Comparison of ENCODE assay signal across 14 cellular contexts in genomic region chr6:138546733-138547185, GRCh38. TPM values are rescaled to one million over a fixed set of nuclear protein-coding genes. Genes with fewer than 3 reads are reported as not detected.
A peak's percentile ranks its signal among the peaks of the same experiment; 100 is the strongest.
DNase-seq lines count a peak whose midpoint lies in the region; TF ChIP-seq lines count a peak whose summit lies in the region.
"Had no signal": no experiment of that assay in that cellular context is flagged by ENCODE, and none has a peak within 500 bp of the region (broad histone marks: within the 10 kb centered on the region; RNA-seq: fewer than 3 reads in every experiment).

No MANE protein-coding gene starts in this region.

- no peak overlapping the region for H3K4me3 Mint-ChIP-seq in osteocyte (ENCODE audit: unreplicated experiment)
- H3K4me3 Mint-ChIP-seq: activated naive CD8-positive, alpha-beta T cell; stimulated activated naive B cell treated with anti-CD40 and anti-IgM and Interleukin-4, amounts not matched to agents 10 μg/mL and 1 μg/mL and 100 μg/mL, for 72 hours; T-helper 17 cell had no signal

- H3K36me3 Mint-ChIP-seq in osteocyte (ENCODE audit: unreplicated experiment), result no peaks in the 10 kb centered on the region
- H3K36me3 Mint-ChIP-seq: activated naive CD8-positive, alpha-beta T cell; stimulated activated naive B cell treated with anti-CD40 and anti-IgM and Interleukin-4, amounts not matched to agents 10 μg/mL and 1 μg/mL and 100 μg/mL, for 72 hours had no signal

- H3K27me3 ChIP-seq in ACC112 (ENCODE audit: insufficient read depth, low read length) (no peaks in the 10 kb centered on the region), hepatocyte (no peaks in the 10 kb centered on the region)

- H3K4me1 Mint-ChIP-seq in osteocyte (ENCODE audit: unreplicated experiment), result peaks cover 48% of the 10 kb centered on the region
- H3K4me1 Mint-ChIP-seq: stimulated activated naive B cell treated with anti-CD40 and anti-IgM and Interleukin-4, amounts not matched to agents 10 μg/mL and 1 μg/mL and 100 μg/mL, for 72 hours had no signal

- no peaks in the 10 kb centered on the region for H3K9me3 ChIP-seq in hepatocyte (ENCODE audit: low read depth)

- TF ChIP-seq CTCF in hepatocyte (IDR thresholded peaks at IDR 0.05; ENCODE audit: poor library complexity) (no peak), osteocyte (IDR thresholded peaks at IDR 0.05) (no peak)

- no peaks in the 10 kb centered on the region for H3K27me3 Mint-ChIP-seq in osteocyte (ENCODE audit: unreplicated experiment)

- H3K36me3 ChIP-seq in ACC112 (ENCODE audit: insufficient read depth, low read length) (no peaks in the 10 kb centered on the region), hepatocyte (replicated peaks; ENCODE audit: insufficient read depth, low read depth) (no peaks in the 10 kb centered on the region)

- H2AFZ ChIP-seq in ACC112 (ENCODE audit: low read length, unreplicated experiment) (no peak overlapping the region), hepatocyte (no peak overlapping the region)

- peaks cover 44% of the 10 kb centered on the region for H3K4me1 ChIP-seq in ACC112 (ENCODE audit: control insufficient read depth, insufficient read depth, low read length, unreplicated experiment)
- H3K4me1 ChIP-seq in hepatocyte (ENCODE audit: insufficient read depth), result peaks cover 23% of the 10 kb centered on the region

- H3K4me3 ChIP-seq in ACC112 (ENCODE audit: low read depth, low read length) (peak overlapping the region; percentile 31; the same call in 1 of the 2 replicates), hepatocyte (no peak overlapping the region)
- H3K4me3 ChIP-seq: skin epidermis had no signal

- CTCF ChIA-PET in HEK293T (lab: Yijun Ruan, JAX), result no interaction called here

- H3K27ac ChIP-seq in ACC112 (ENCODE audit: low read depth, low read length) (peak overlapping the region; percentile 65), hepatocyte (peak overlapping the region; percentile 26)

- peak overlapping the region; percentile 16 for H3K4me2 ChIP-seq in hepatocyte

- DNase-seq in HEK293T (ENCODE audit: extremely low spot score) (no peak), hepatocyte (ENCODE audit: low spot score) (peak; percentile 6), NCI-H2171 treated with DMSO at 0.1 percent for 48 hours (lab: John Stamatoyannopoulos, UW) (no peak), osteocyte (ENCODE audit: extremely low spot score, unreplicated experiment) (no peak), NCI-H128 (lab: John Stamatoyannopoulos, UW; ENCODE audit: unreplicated experiment) (no peak), activated gamma-delta T cell (lab: John Stamatoyannopoulos, UW) (no peak)
- DNase-seq in activated CD4-positive, alpha-beta T cell treated with anti-CD3 and anti-CD28 coated beads, Interleukin-2, amount 50 U/mL, for 48 hours, result peak; percentile 5 to 7
- DNase-seq: Calu3; NCI-H446 treated with DMSO at 0.1 percent for 48 hours; stimulated activated naive B cell treated with anti-CD40 and anti-IgM and Interleukin-4, amounts not matched to agents 10 μg/mL and 1 μg/mL and 100 μg/mL, for 72 hours; T-helper 17 cell had no signal

- H3K27ac Mint-ChIP-seq in osteocyte (ENCODE audit: unreplicated experiment), result no peak overlapping the region
- H3K27ac Mint-ChIP-seq: activated naive CD8-positive, alpha-beta T cell; T-helper 17 cell had no signal

- no peaks in the 10 kb centered on the region for H4K20me1 ChIP-seq in hepatocyte (ENCODE audit: insufficient read depth, poor library complexity, severe bottlenecking)

- H3K9me2 ChIP-seq in hepatocyte (replicated peaks; ENCODE audit: insufficient read depth), result no peaks in the 10 kb centered on the region

- no peaks in the 10 kb centered on the region for H3K9me3 Mint-ChIP-seq in osteocyte (ENCODE audit: unreplicated experiment)
- H3K9me3 Mint-ChIP-seq: stimulated activated naive B cell treated with anti-CD40 and anti-IgM and Interleukin-4, amounts not matched to agents 10 μg/mL and 1 μg/mL and 100 μg/mL, for 72 hours had no signal

- POLR2A ChIA-PET in HEK293T (lab: Yijun Ruan, JAX), result no interaction called here

- H3K79me2 ChIP-seq in ACC112 (ENCODE audit: control insufficient read depth, insufficient read depth, low read length, unreplicated experiment) (peaks cover 37% of the 10 kb centered on the region), hepatocyte (peaks cover 76% of the 10 kb centered on the region)

- WGBS in hepatocyte (ENCODE audit: low lambda C conversion rate, missing lambda C conversion rate), result 48% methylated on average over 5 of the region's 5 CpGs

TF ChIP-seq in HEK293T, 16 proteins besides CTCF, POLR2A, EP300 and RAD21:
- TF ChIP-seq LEF1 (IDR thresholded peaks at IDR 0.05; ENCODE audit: borderline replicate concordance), result no peak
- TF ChIP-seq ELF4 (IDR thresholded peaks at IDR 0.05), result no peak
- peak; percentile 39; the same call in 1 of the 2 replicates for TF ChIP-seq PKNOX1 (IDR thresholded peaks at IDR 0.05)

RNA-seq across cellular contexts. Expression of gene NHSL1, which starts 47.5 kb away (rescaled TPM):
- 58.0 and 58.3 TPM in 2 replicates for total RNA-seq in hepatocyte
- polyA plus RNA-seq in hepatocyte, result 39.0 and 43.7 TPM in 2 replicates
- total RNA-seq in osteocyte, result 19.0 and 21.2 TPM in 2 replicates

Comparison
In these comparisons a context has a peak if more than half of its experiments do, and no peak if none do; other contexts are left out.
1. DNase-seq: peak in activated CD4-positive, alpha-beta T cell treated with anti-CD3 and anti-CD28 coated beads, Interleukin-2, amount 50 U/mL, for 48 hours (2 of 2) and hepatocyte (single experiment); none in HEK293T (single experiment), NCI-H2171 treated with DMSO at 0.1 percent for 48 hours (single experiment), osteocyte (single experiment), NCI-H128 (single experiment) and activated gamma-delta T cell (single experiment).